In the genomic region with DNA sequence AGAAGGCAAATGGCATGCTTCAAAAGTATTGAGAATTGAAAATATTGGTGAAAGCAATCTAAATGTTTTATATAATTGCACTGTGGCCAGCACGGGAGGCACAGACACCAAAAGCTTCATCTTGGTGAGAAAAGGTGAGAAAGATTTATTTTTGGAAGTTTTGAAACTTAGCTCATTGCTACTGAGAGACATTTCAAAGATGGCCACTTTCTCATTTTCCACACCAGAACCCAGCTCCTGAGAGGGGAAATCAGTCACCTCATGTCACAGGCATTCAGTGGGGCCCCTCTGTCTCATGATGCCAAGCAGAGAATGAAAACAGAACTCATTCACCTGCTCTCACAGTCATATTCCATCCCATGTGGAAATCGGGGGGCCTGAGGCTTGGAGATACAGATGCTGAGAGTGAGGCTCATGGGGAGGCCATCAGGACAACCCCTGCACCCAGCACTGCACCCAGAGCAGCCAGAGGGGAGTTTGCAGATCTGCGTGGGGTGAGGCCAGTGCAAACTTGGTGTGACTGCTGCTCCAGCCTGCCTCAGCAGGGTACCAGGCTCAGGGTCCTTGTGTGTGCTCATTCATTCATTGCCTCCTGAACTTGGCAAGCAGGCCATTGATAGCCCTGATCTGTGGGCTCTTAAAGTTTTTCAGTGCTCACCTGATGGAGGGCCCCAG, we compare ENCODE assay signal across 22 cellular contexts. TPM values are rescaled to one million over a fixed set of nuclear protein-coding genes. Genes with fewer than 3 reads are reported as not detected.
"Had no signal": no experiment of that assay in that cellular context is flagged by ENCODE, and none has a peak within 500 bp of the region (broad histone marks: within the 10 kb centered on the region; RNA-seq: fewer than 3 reads in every experiment).

No MANE protein-coding gene starts in this region.

- H3K36me3 ChIP-seq: ovary, thoracic aorta, WERI-Rb-1 had no signal

- H3K4me3 ChIP-seq: heart right ventricle, ovary, psoas muscle, skin epidermis, thoracic aorta, upper lobe of left lung had no signal

- ATAC-seq: activated T-cell treated with anti-CD3 and anti-CD28 coated beads, Interleukin-2, amount 50 U/mL, for 72 hours; esophagus mucosa; heart right ventricle; left ventricle myocardium superior; psoas muscle; right cardiac atrium had no signal

- H3K27ac ChIP-seq: heart right ventricle, ovary, psoas muscle, skin epidermis, thoracic aorta, upper lobe of left lung, WERI-Rb-1 had no signal

- H3K9me3 ChIP-seq: ovary had no signal

- H3K4me3 Mint-ChIP-seq: activated naive CD8-positive, alpha-beta T cell treated with anti-CD3 and anti-CD28 coated beads for 36 hours; activated T-cell treated with anti-CD3 and anti-CD28 coated beads, Interleukin-2, amount 50 U/mL, for 72 hours; dendritic cell treated with granulocyte-macrophage colony-stimulating factor and Interleukin-4, amounts not matched to agents 40 ng/mL and 50 ng/mL, for 4 days; immature natural killer cell; neural crest cell had no signal

- H3K27me3 ChIP-seq: heart right ventricle, ovary, upper lobe of left lung had no signal

- H3K27me3 Mint-ChIP-seq: activated naive CD8-positive, alpha-beta T cell treated with anti-CD3 and anti-CD28 coated beads for 36 hours; dendritic cell treated with granulocyte-macrophage colony-stimulating factor and Interleukin-4, amounts not matched to agents 40 ng/mL and 50 ng/mL, for 4 days had no signal

- H3K4me1 Mint-ChIP-seq: neural crest cell had no signal

- H3K27ac Mint-ChIP-seq: activated naive CD8-positive, alpha-beta T cell treated with anti-CD3 and anti-CD28 coated beads for 36 hours; dendritic cell treated with granulocyte-macrophage colony-stimulating factor and Interleukin-4, amounts not matched to agents 40 ng/mL and 50 ng/mL, for 4 days had no signal

- H3K4me1 ChIP-seq: heart right ventricle, psoas muscle, upper lobe of left lung had no signal

- DNase-seq: activated CD4-positive, alpha-beta T cell treated with anti-CD3 and anti-CD28 coated beads for 1 hour; activated CD8-positive, alpha-beta memory T cell treated with anti-CD3 and anti-CD28 coated beads for 24 hours; activated naive CD8-positive, alpha-beta T cell treated with anti-CD3 and anti-CD28 coated beads for 36 hours; activated T-cell treated with anti-CD3 and anti-CD28 coated beads, Interleukin-2, amount 50 U/mL, for 72 hours; amniotic stem cell; effector CD8-positive, alpha-beta T cell; heart right ventricle; immature natural killer cell; kidney glomerular epithelial cell; left ventricle myocardium superior; ovary; psoas muscle; right cardiac atrium; upper lobe of left lung; WERI-Rb-1 had no signal

RNA-seq across cellular contexts. Expression of a gene that starts 31.4 kb away (rescaled TPM):
- total RNA-seq: myocyte, neural crest cell had no signal

RNA-seq across cellular contexts. Expression of a gene that starts 36.0 kb away (rescaled TPM):
- total RNA-seq: chondrocyte, myocyte, neural crest cell had no signal
